1 cellular context compared by ENCODE assay signal in the genomic region with DNA sequence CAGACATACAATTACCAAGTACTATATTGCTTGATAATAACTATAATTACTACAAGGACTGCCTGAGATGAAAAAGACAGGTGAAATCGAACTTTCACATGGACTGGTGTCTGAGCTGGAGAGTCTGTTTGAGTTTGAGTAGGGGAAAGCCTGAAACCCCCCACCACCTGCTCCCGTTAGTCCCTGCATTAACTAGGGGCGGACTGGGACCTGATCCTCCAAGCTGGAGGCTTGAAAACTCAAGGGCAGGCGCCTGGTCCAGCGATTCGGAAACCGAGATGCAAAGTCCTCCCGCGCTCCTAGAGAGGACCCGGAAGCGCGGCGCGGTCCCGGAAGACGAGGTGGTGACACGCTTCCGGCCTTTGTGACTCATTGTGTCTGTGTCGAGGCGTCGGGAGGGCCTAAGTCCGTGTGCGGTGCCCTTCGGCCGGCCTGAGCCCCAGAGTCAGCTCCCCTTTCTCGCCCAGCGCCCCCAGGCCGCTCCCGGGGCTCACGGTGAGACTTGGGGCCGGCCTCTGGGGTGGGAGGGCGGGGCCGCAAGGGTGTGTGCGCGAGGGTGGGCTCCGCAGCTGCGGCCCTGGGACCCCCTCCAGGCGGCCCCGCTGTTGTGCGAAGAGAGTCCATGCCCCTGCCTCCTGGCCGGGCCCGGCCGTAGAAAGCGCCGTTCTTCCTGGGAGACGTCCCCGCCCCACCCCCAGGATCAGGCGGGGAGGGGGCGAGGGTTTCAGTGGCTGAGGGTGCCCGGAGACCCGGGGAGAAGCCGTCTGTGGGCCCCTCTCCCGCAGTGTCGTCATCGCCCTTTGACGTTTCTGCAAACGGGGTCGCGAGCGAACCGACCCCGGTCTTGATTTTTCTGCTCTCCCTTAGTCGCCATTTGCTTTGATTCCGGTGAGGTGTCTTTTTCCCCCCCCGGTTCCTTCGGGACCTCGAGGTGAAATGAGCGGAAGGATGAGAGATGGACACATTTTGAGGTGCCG.
A peak's percentile ranks its signal among the peaks of the same experiment; 100 is the strongest.
TF ChIP-seq lines count a peak whose summit lies in the region.

ZKSCAN1 (plus strand) TSS at position 365 of the 977 bp plus-strand sequence. CDS start 7,911 bp downstream, outside the sequence.

TF ChIP-seq in HepG2, 621 proteins besides CTCF, POLR2A, EP300 and RAD21 (continued from another document and continues in another):
- TF ChIP-seq HNF1B (CRISPR knock-in tag; IDR thresholded peaks at IDR 0.05) (peak; percentile 51; the same call in 1 of the 2 replicates), ZKSCAN1 (IDR thresholded peaks at IDR 0.05; ENCODE audit: low read length) (no peak), ZNF607 (CRISPR knock-in tag; IDR thresholded peaks at IDR 0.05; ENCODE audit: borderline replicate concordance) (peak; percentile 72; the same call in 1 of the 2 replicates), FOXO4 (CRISPR knock-in tag; conservative IDR thresholded peaks at IDR 0.05) (no peak), ZNF260 (CRISPR knock-in tag; IDR thresholded peaks at IDR 0.05; ENCODE audit: borderline replicate concordance, low read depth) (no peak), SRSF4 (IDR thresholded peaks at IDR 0.05; ENCODE audit: low read depth, low read length, poor library complexity, severe bottlenecking) (no peak), EHMT2 (IDR thresholded peaks at IDR 0.05; ENCODE audit: borderline replicate concordance, low read depth, low read length) (no peak), ZBTB21 (CRISPR knock-in tag; IDR thresholded peaks at IDR 0.05) (peak; percentile 64; the same call in 1 of the 2 replicates), ARNT (IDR thresholded peaks at IDR 0.05) (no peak), SP1 (IDR thresholded peaks at IDR 0.05) (no peak), SP1 (CRISPR knock-in tag; IDR thresholded peaks at IDR 0.05) (0 out of 2 replicates have a peak, but pooled peaks have one; percentile 30), CHCHD3 (CRISPR knock-in tag; IDR thresholded peaks at IDR 0.05) (0 out of 2 replicates have a peak, but pooled peaks have one; percentile 24), ZNF879 (CRISPR knock-in tag; IDR thresholded peaks at IDR 0.05) (0 out of 2 replicates have a peak, but pooled peaks have one; percentile 75), ZNF687 (CRISPR knock-in tag; IDR thresholded peaks at IDR 0.05) (peak; percentile 86), PRMT3 (CRISPR knock-in tag; IDR thresholded peaks at IDR 0.05; ENCODE audit: borderline replicate concordance, low read depth) (no peak), CREB1 (IDR thresholded peaks at IDR 0.05) (peak; percentile 91), CREB1 (CRISPR knock-in tag; IDR thresholded peaks at IDR 0.05) (peak; percentile 94), NCOA2 (CRISPR knock-in tag; IDR thresholded peaks at IDR 0.05) (no peak; the same call in 1 of the 2 replicates), ZXDC (CRISPR knock-in tag; IDR thresholded peaks at IDR 0.05) (no peak), ZNF468 (CRISPR knock-in tag; IDR thresholded peaks at IDR 0.05) (no peak), ZFP36 (IDR thresholded peaks at IDR 0.05; ENCODE audit: borderline replicate concordance, low read depth, low read length, partially characterized antibody) (no peak)
- TF ChIP-seq, protein P1, sequence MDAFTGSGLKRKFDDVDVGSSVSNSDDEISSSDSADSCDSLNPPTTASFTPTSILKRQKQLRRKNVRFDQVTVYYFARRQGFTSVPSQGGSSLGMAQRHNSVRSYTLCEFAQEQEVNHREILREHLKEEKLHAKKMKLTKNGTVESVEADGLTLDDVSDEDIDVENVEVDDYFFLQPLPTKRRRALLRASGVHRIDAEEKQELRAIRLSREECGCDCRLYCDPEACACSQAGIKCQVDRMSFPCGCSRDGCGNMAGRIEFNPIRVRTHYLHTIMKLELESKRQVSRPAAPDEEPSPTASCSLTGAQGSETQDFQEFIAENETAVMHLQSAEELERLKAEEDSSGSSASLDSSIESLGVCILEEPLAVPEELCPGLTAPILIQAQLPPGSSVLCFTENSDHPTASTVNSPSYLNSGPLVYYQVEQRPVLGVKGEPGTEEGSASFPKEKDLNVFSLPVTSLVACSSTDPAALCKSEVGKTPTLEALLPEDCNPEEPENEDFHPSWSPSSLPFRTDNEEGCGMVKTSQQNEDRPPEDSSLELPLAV (CRISPR knock-in tag; conservative IDR thresholded peaks at IDR 0.05; ENCODE audit: low read depth) = no peak
- TF ChIP-seq, protein P2, sequence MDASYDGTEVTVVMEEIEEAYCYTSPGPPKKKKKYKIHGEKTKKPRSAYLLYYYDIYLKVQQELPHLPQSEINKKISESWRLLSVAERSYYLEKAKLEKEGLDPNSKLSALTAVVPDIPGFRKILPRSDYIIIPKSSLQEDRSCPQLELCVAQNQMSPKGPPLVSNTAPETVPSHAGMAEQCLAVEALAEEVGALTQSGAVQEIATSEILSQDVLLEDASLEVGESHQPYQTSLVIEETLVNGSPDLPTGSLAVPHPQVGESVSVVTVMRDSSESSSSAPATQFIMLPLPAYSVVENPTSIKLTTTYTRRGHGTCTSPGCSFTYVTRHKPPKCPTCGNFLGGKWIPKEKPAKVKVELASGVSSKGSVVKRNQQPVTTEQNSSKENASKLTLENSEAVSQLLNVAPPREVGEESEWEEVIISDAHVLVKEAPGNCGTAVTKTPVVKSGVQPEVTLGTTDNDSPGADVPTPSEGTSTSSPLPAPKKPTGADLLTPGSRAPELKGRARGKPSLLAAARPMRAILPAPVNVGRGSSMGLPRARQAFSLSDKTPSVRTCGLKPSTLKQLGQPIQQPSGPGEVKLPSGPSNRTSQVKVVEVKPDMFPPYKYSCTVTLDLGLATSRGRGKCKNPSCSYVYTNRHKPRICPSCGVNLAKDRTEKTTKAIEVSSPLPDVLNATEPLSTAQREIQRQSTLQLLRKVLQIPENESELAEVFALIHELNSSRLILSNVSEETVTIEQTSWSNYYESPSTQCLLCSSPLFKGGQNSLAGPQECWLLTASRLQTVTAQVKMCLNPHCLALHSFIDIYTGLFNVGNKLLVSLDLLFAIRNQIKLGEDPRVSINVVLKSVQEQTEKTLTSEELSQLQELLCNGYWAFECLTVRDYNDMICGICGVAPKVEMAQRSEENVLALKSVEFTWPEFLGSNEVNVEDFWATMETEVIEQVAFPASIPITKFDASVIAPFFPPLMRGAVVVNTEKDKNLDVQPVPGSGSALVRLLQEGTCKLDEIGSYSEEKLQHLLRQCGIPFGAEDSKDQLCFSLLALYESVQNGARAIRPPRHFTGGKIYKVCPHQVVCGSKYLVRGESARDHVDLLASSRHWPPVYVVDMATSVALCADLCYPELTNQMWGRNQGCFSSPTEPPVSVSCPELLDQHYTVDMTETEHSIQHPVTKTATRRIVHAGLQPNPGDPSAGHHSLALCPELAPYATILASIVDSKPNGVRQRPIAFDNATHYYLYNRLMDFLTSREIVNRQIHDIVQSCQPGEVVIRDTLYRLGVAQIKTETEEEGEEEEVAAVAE (CRISPR knock-in tag; IDR thresholded peaks at IDR 0.05; ENCODE audit: borderline replicate concordance) = peak; percentile 73; the same call in 1 of the 2 replicates
- TF ChIP-seq, protein P3, sequence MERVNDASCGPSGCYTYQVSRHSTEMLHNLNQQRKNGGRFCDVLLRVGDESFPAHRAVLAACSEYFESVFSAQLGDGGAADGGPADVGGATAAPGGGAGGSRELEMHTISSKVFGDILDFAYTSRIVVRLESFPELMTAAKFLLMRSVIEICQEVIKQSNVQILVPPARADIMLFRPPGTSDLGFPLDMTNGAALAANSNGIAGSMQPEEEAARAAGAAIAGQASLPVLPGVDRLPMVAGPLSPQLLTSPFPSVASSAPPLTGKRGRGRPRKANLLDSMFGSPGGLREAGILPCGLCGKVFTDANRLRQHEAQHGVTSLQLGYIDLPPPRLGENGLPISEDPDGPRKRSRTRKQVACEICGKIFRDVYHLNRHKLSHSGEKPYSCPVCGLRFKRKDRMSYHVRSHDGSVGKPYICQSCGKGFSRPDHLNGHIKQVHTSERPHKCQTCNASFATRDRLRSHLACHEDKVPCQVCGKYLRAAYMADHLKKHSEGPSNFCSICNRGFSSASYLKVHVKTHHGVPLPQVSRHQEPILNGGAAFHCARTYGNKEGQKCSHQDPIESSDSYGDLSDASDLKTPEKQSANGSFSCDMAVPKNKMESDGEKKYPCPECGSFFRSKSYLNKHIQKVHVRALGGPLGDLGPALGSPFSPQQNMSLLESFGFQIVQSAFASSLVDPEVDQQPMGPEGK (CRISPR knock-in tag; IDR thresholded peaks at IDR 0.05) = peak; percentile 54
